35 cellular contexts compared by ENCODE assay signal in genomic region chr11:38839076-38839475, GRCh38.
"Had no signal": no experiment of that assay in that cellular context is flagged by ENCODE, and none has a peak within 500 bp of the region (broad histone marks: within the 10 kb centered on the region; RNA-seq: fewer than 3 reads in every experiment).

No MANE protein-coding gene starts in this region.

- H3K27me3 ChIP-seq: MG63 had no signal

- H3K9me3 ChIP-seq: MG63 had no signal

- H3K27ac ChIP-seq: KMS-11 had no signal

- H3K4me3 ChIP-seq: MG63 had no signal

- H3K36me3 ChIP-seq: MG63 had no signal

- DNase-seq: Karpas-422, Kasumi-1, KG1, MG63, MM.1S, MV-4-11, NCI-H1048, NCI-H1092, NCI-H1092 treated with DMSO at 0.1 percent for 48 hours, NCI-H1105, NCI-H1105 treated with DMSO at 0.1 percent for 48 hours, NCI-H1417, NCI-H1417 treated with DMSO at 0.1 percent for 48 hours, NCI-H1436, NCI-H1436 treated with DMSO at 0.1 percent for 48 hours, NCI-H146, NCI-H1694 treated with DMSO at 0.1 percent for 48 hours, NCI-H187, NCI-H187 treated with DMSO at 0.1 percent for 48 hours, NCI-H1930, NCI-H2029, NCI-H2029 treated with DMSO at 0.1 percent for 48 hours, NCI-H2081, NCI-H2081 treated with DMSO at 0.1 percent for 48 hours, NCI-H2107, NCI-H2171, NCI-H2171 treated with DMSO at 0.1 percent for 48 hours, NCI-H2227 treated with DMSO at 0.1 percent for 48 hours, NCI-H226, NCI-H345, NCI-H510A, NCI-H510A treated with DMSO at 0.1 percent for 48 hours, NCI-H524, NCI-H524 treated with DMSO at 0.1 percent for 48 hours had no signal
